Comparison of ENCODE assay signal across 20 cellular contexts in the genomic region with DNA sequence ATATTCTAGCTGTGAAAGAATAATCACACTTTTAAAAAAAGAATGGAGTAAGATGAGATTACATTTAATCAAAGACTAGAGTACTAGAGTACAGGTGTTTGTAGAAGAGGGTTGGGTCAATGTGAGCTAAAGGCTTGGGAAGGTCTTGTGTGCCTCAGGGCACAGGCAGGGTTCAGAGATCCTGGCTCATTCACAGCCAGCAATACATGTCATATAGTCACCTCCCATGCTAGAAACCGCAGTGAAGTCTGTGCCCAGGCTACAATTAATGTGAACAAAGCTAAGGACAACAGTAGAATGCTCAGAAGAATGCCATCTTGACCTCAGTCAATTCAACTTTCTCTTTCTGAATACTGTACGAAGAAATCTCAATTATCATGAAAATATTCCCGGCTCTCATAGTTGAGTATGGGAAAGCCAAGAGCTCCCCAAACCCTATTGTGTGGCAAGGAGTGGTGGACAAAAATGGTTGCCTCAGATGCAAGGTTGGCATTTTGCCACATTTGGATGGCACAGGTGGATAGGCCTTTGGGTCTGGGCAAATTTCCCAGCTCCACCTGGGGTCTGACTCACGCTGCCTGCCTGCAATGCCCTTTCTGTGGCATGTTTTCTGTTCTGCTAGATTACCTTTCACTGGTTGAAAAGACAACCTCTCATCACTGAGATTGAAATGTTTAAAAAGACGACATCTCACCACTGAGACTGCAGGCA.
DNase-seq lines count a peak whose midpoint lies in the region; ATAC-seq, FAIRE-seq and TF ChIP-seq lines count a peak whose summit lies in the region.
"Had no signal": no experiment of that assay in that cellular context is flagged by ENCODE, and none has a peak within 500 bp of the region (broad histone marks: within the 10 kb centered on the region; RNA-seq: fewer than 3 reads in every experiment).

No MANE protein-coding gene starts in this region.

- TF ChIP-seq CTCF in PC-9 (conservative IDR thresholded peaks at IDR 0.05) (no peak), keratinocyte (optimal IDR thresholded peaks at IDR 0.05 in 1 of 3, IDR thresholded peaks at IDR 0.05 in 1 of 3, conservative IDR thresholded peaks at IDR 0.05 in 1 of 3; ENCODE audit: extremely low read depth in 1 of 3, insufficient read depth in 2 of 3, low read length in 3 of 3) (no peak)

- POLR2A ChIA-PET in PC-9 (lab: Charles Lee; ENCODE audit: unreplicated experiment), result interaction anchor here (0.5 to 0.6 kb wide), 4 partner anchors 26 to 687 kb away, joined by 3 to 7 read pairs (median 5); no protein-coding TSS in a partner anchor
- POLR2A ChIA-PET in CD4-positive, alpha-beta memory T cell (lab: Charles Lee; ENCODE audit: partially characterized antibody), result no interaction called here

- intact Hi-C loops in PC-9 (cut with micrococcal nuclease; ENCODE audit: unreplicated experiment), result loop anchor here (1.0 kb wide), 5 partner anchors 15 to 118 kb away; partner anchors contain the start of gene SPTSSB
- intact Hi-C loops in CD4-positive, alpha-beta memory T cell (cut with micrococcal nuclease), result no loop called here

- H3K9me3 ChIP-seq in PC-9 (ENCODE audit: insufficient read depth, low read depth) (no peaks in the 10 kb centered on the region), keratinocyte (ENCODE audit: control insufficient read depth, low read depth, low read length) (no peaks in the 10 kb centered on the region)
- no peaks in the 10 kb centered on the region for H3K9me3 ChIP-seq in CD4-positive, alpha-beta memory T cell (ENCODE audit: control insufficient read depth in 1 of 2, low read length in 2 of 2)
- H3K9me3 ChIP-seq: lower lobe of right lung, Peyer's patch, right lobe of liver, tibial artery had no signal

- H3K36me3 ChIP-seq in PC-9 (ENCODE audit: low read depth) (no peaks in the 10 kb centered on the region), keratinocyte (ENCODE audit: control insufficient read depth in 2 of 2, extremely low read depth in 1 of 2, insufficient read depth in 2 of 2, low read length in 2 of 2) (no peaks in the 10 kb centered on the region)
- H3K36me3 ChIP-seq in CD4-positive, alpha-beta memory T cell (ENCODE audit: insufficient read depth, low read length), result no peaks in the 10 kb centered on the region
- H3K36me3 ChIP-seq: lower lobe of right lung, Peyer's patch, right lobe of liver, tibial artery had no signal

- H3K4me1 Mint-ChIP-seq in CD4-positive, alpha-beta memory T cell, result no peaks in the 10 kb centered on the region

- H3K27me3 ChIP-seq in PC-9 (ENCODE audit: insufficient read depth, low read depth), result no peaks in the 10 kb centered on the region
- no peaks in the 10 kb centered on the region for H3K27me3 ChIP-seq in keratinocyte (ENCODE audit: control insufficient read depth, extremely low read depth, insufficient read depth, low read length)
- no peaks in the 10 kb centered on the region for H3K27me3 ChIP-seq in CD4-positive, alpha-beta memory T cell (ENCODE audit: insufficient read depth, low read length)
- H3K27me3 ChIP-seq: Peyer's patch, right lobe of liver, tibial artery had no signal

- dilution Hi-C loops in keratinocyte (cut with MboI; ENCODE audit: extremely low pct_ligation_motif_present, low sequenced_read_pairs), result no loop called here

- peaks cover 0 to 3% (median under 1%) of the 10 kb centered on the region in 8 donors for H3K9me3 Mint-ChIP-seq in CD4-positive, alpha-beta memory T cell

- peak; percentile 39 for DNase-seq in DMS53 (lab: John Stamatoyannopoulos, UW)
- DNase-seq in NCI-H128 (lab: John Stamatoyannopoulos, UW; ENCODE audit: unreplicated experiment), result peak; percentile 59
- peak; percentile 79 to 91 for DNase-seq in PC-9
- no peak for DNase-seq in keratinocyte (ENCODE audit: low read depth, low spot score)
- no peak for DNase-seq in hippocampal formation (lab: John Stamatoyannopoulos, UW)
- DNase-seq in CD4-positive, alpha-beta memory T cell, result no peak
- DNase-seq in HuH-7.5 (ENCODE audit: low spot score), result no peak
- DNase-seq: activated CD4-positive, CD25-positive, alpha-beta regulatory T cell; activated naive CD4-positive, alpha-beta T cell treated with Interleukin-2 at 50 U/mL for 16 hours; dermis blood vessel endothelial cell; lower lobe of right lung; MV-4-11; NCI-H526; Peyer's patch; right lobe of liver; stimulated activated CD4-positive, alpha-beta T cell treated with anti-CD3 and anti-CD28 coated beads, Interleukin-4, amount 100 ng/mL, for 1 hour; T-helper 1 cell; tibial artery had no signal

- no peak overlapping the region for H3K4me3 ChIP-seq in PC-9
- H3K4me3 ChIP-seq in keratinocyte (ENCODE audit: control insufficient read depth in 2 of 3, extremely low read depth in 1 of 3, insufficient read depth in 2 of 3, low read depth in 1 of 3, low read length in 3 of 3), result no peak overlapping the region
- no peak overlapping the region for H3K4me3 ChIP-seq in CD4-positive, alpha-beta memory T cell (ENCODE audit: low read length in 2 of 2)
- H3K4me3 ChIP-seq: lower lobe of right lung, Peyer's patch, right lobe of liver, tibial artery had no signal

- H3K4me2 ChIP-seq in PC-9, result peak overlapping the region; percentile 24
- H3K4me2 ChIP-seq in keratinocyte (ENCODE audit: control insufficient read depth, extremely low read depth, insufficient read depth, low read depth, low read length), result no peak overlapping the region

- H3F3A ChIP-seq in PC-9 (ENCODE audit: insufficient read depth, low read depth), result 0 out of 2 replicates have a peak, but pooled peaks cover 9% of the 10 kb centered on the region

- no peak overlapping the region for H3K4me3 Mint-ChIP-seq in CD4-positive, alpha-beta memory T cell

- no TSS peak for BruUV-seq in PC-9 (replicated peaks; lab: Mats Ljungman, UMichigan)

- no peak overlapping the region for H3K9ac ChIP-seq in keratinocyte (ENCODE audit: control insufficient read depth, extremely low read depth, insufficient read depth, low read length)

- no peaks in the 10 kb centered on the region for H3K9me1 ChIP-seq in keratinocyte (ENCODE audit: control insufficient read depth, extremely low read depth, insufficient read depth, low read length)

- ATAC-seq in GM21786 (IDR thresholded peaks at IDR 0.05; ENCODE audit: unreplicated experiment), result no peak
- ATAC-seq: HepG2, lower lobe of right lung, right lobe of liver had no signal

- CTCF ChIA-PET in PC-9 (lab: Charles Lee), result interaction anchor here (0.7 to 1.8 kb wide), 2 partner anchors 16 to 17 kb away, joined by 3 to 8 read pairs; no protein-coding TSS in a partner anchor
- CTCF ChIA-PET in CD4-positive, alpha-beta memory T cell (lab: Charles Lee; ENCODE audit: partially characterized antibody), result interaction anchor here (0.8 to 1.5 kb wide), 4 partner anchors 11 to 131 kb away, joined by 3 to 4 read pairs (median 3); no protein-coding TSS in a partner anchor

- H3K27ac ChIP-seq in PC-9, result peak overlapping the region; percentile 7; the same call in 1 of the 2 replicates
- no peak overlapping the region for H3K27ac ChIP-seq in keratinocyte (ENCODE audit: control insufficient read depth, insufficient read depth, low read length)
- no peak overlapping the region for H3K27ac ChIP-seq in CD4-positive, alpha-beta memory T cell (ENCODE audit: low read depth, low read length)
- H3K27ac ChIP-seq: lower lobe of right lung, Peyer's patch, right lobe of liver, tibial artery had no signal

- no peaks in the 10 kb centered on the region for H4K20me1 ChIP-seq in PC-9 (ENCODE audit: insufficient read depth)
- no peaks in the 10 kb centered on the region for H4K20me1 ChIP-seq in keratinocyte (ENCODE audit: control insufficient read depth, extremely low read depth, insufficient read depth, low read length)

- no peaks in the 10 kb centered on the region for H3K79me2 ChIP-seq in PC-9 (ENCODE audit: low read depth)
- no peaks in the 10 kb centered on the region for H3K79me2 ChIP-seq in keratinocyte (ENCODE audit: control insufficient read depth, insufficient read depth, low read length)

- H3K27ac Mint-ChIP-seq in CD4-positive, alpha-beta memory T cell, result no peak overlapping the region

- FAIRE-seq in keratinocyte (lab: Jason Lieb, UNC), result peak; percentile 75
- FAIRE-seq: HepG2 had no signal

- H3K4me1 ChIP-seq in PC-9 (replicated peaks; ENCODE audit: insufficient read depth) (peaks cover 24% of the 10 kb centered on the region), keratinocyte (ENCODE audit: control insufficient read depth, extremely low read depth, insufficient read depth, low read length) (no peaks in the 10 kb centered on the region)
- no peaks in the 10 kb centered on the region for H3K4me1 ChIP-seq in CD4-positive, alpha-beta memory T cell (ENCODE audit: insufficient read depth, low read length)
- H3K4me1 ChIP-seq: lower lobe of right lung, Peyer's patch, right lobe of liver, tibial artery had no signal

- no peaks in the 10 kb centered on the region for H3K36me3 Mint-ChIP-seq in CD4-positive, alpha-beta memory T cell

- H3K9me2 ChIP-seq in PC-9 (ENCODE audit: insufficient read depth), result no peaks in the 10 kb centered on the region

- no peak overlapping the region; the same call in 1 of the 2 replicates for H2AFZ ChIP-seq in PC-9
- no peak overlapping the region for H2AFZ ChIP-seq in keratinocyte (ENCODE audit: control insufficient read depth, low read length)

- H3K27me3 Mint-ChIP-seq in CD4-positive, alpha-beta memory T cell, result peaks cover 0 to 3% of the 10 kb centered on the region in 2 donors

Comparison
In these comparisons a context has a peak if more than half of its experiments do, and no peak if none do; other contexts are left out.
1. DNase-seq: peak in DMS53 (single experiment), NCI-H128 (single experiment) and PC-9 (2 of 2); none in keratinocyte (single experiment), hippocampal formation (0 of 2), CD4-positive, alpha-beta memory T cell (0 of 5) and HuH-7.5 (single experiment).